In genomic region chr5:176388341-176389113, GRCh38 we compare ENCODE assay signal across 8 cellular contexts. TPM values are rescaled to one million over a fixed set of nuclear protein-coding genes. Genes with fewer than 3 reads are reported as not detected.
DNase-seq lines count a peak whose midpoint lies in the region; FAIRE-seq and TF ChIP-seq lines count a peak whose summit lies in the region.

HIGD2A (plus strand) TSS chr5:176388751; CDS start chr5:176388820, 69 bp downstream.
NOP16 (minus strand) TSS chr5:176388598; CDS start chr5:176388539, 59 bp downstream.

- H4K91ac ChIP-seq in neuronal stem cell (ENCODE audit: low read depth, low read length, poor library complexity), result no peak within 1 kb of the TSS

- H3K9ac ChIP-seq in neuronal stem cell (ENCODE audit: low read depth, low read length, poor library complexity), result peak within 1 kb of the TSS; percentile 97

- peak within 1 kb of the TSS; percentile 92 for H2AFZ ChIP-seq in neuronal stem cell (ENCODE audit: low read length)

- peak within 1 kb of the TSS; percentile 70 for H3K23ac ChIP-seq in neuronal stem cell (ENCODE audit: low read depth, low read length, poor library complexity)

- no peak for TF ChIP-seq CTCF in subcutaneous adipose tissue (IDR thresholded peaks at IDR 0.05; ENCODE audit: low read depth)

- H2BK5ac ChIP-seq in neuronal stem cell (ENCODE audit: low read length), result peak within 1 kb of the TSS; percentile 83

- no peaks in the 10 kb centered on the region for H3K27me3 ChIP-seq in neuronal stem cell (ENCODE audit: control insufficient read depth in 3 of 3, insufficient read depth in 3 of 3, low read depth in 1 of 3, low read length in 3 of 3)

- in situ Hi-C loops in SK-MEL-5 (cut with HindIII; ENCODE audit: low pct_unique_long_range_greater_than_20kb, low sequenced_read_pairs), result no loop called here

- peak within 1 kb of the TSS; percentile 49 for H3K14ac ChIP-seq in neuronal stem cell (ENCODE audit: low read length)

- H3K4me2 ChIP-seq in neuronal stem cell (ENCODE audit: insufficient read depth, low read length, poor library complexity, severe bottlenecking), result peak within 1 kb of the TSS; percentile 98

- H4K8ac ChIP-seq in neuronal stem cell (ENCODE audit: low read depth, low read length), result no peak within 1 kb of the TSS

- H3K4me1 ChIP-seq in neuronal stem cell (ENCODE audit: control insufficient read depth in 2 of 2, insufficient read depth in 1 of 2, low read depth in 1 of 2, low read length in 2 of 2), result peaks cover 1 to 10% of the 10 kb centered on the region in 2 donors

- no peaks in the 10 kb centered on the region for H3K9me3 ChIP-seq in neuronal stem cell (replicated peaks in 1 of 2; ENCODE audit: control insufficient read depth in 2 of 2, insufficient read depth in 1 of 2, low read depth in 1 of 2, low read length in 2 of 2)

- H3K18ac ChIP-seq in neuronal stem cell (ENCODE audit: low read length), result peak within 1 kb of the TSS; percentile 76

- CTCF ChIA-PET in HEK293T (lab: Yijun Ruan, JAX), result no interaction called here

- FAIRE-seq in frontal cortex (lab: Jason Lieb, UNC), result no peak

- peaks cover 14 to 66% of the 10 kb centered on the region in 2 donors for H3K36me3 ChIP-seq in neuronal stem cell (replicated peaks in 1 of 2; ENCODE audit: control insufficient read depth in 2 of 2, insufficient read depth in 2 of 2, low read length in 2 of 2)

- H3K79me1 ChIP-seq in neuronal stem cell (ENCODE audit: low read depth, low read length), result peaks cover 3% of the 10 kb centered on the region

- peak within 1 kb of the TSS; percentile 90 for H3K27ac ChIP-seq in neuronal stem cell (replicated peaks; ENCODE audit: low read length)

- POLR2A ChIA-PET in HEK293T (lab: Yijun Ruan, JAX), result interaction anchor here (0.7 to 3.3 kb wide), 10 partner anchors 11 to 154 kb away, joined by 3 to 22 read pairs (median 4); partner anchors contain the start of genes CLTB, FAF2, KIAA1191 and RNF44

- H2BK120ac ChIP-seq in neuronal stem cell (ENCODE audit: low read depth, low read length), result no peak within 1 kb of the TSS

- DNase-seq in GF-D8 (lab: John Stamatoyannopoulos, UW) (peak; percentile 97), HEK293T (ENCODE audit: extremely low spot score) (peak; percentile 98), MV-4-11 (lab: John Stamatoyannopoulos, UW) (peak; percentile 98), SK-MEL-5 (ENCODE audit: low read depth, low spot score) (peak; percentile 98), frontal cortex (ENCODE audit: low spot score in 2 of 2) (peak; percentile 91 to 98), neuronal stem cell (ENCODE audit: low spot score) (peak; percentile 98)
- DNase-seq in activated naive CD4-positive, alpha-beta T cell treated with Interleukin-2 at 50 U/mL for 16 hours, result peak; percentile 99

- H2AK5ac ChIP-seq in neuronal stem cell (ENCODE audit: low read depth, low read length), result no peak within 1 kb of the TSS

- H3K4me3 ChIP-seq in neuronal stem cell (ENCODE audit: low read length in 2 of 2), result peak within 1 kb of the TSS; percentile 84 to 89

- no peak within 1 kb of the TSS for H2BK12ac ChIP-seq in neuronal stem cell (ENCODE audit: low read length)

- peak within 1 kb of the TSS; percentile 30 for H2BK15ac ChIP-seq in neuronal stem cell (ENCODE audit: low read length)

- no peak within 1 kb of the TSS for H3K4ac ChIP-seq in neuronal stem cell (ENCODE audit: low read length)

- no CpG with 5 or more reads among the region's 59 CpGs for whole genome bisulfite sequencing in neuronal stem cell (ENCODE audit: extremely low coverage in 2 of 2, insufficient read length in 2 of 2, insufficient replicate concordance in 1 of 2), 2 donors

TF ChIP-seq in HEK293T, 16 proteins besides CTCF, POLR2A, EP300 and RAD21:
- TF ChIP-seq L3MBTL2 (conservative IDR thresholded peaks at IDR 0.05) (peak; percentile 98), ELF4 (IDR thresholded peaks at IDR 0.05) (peak; percentile 67), BHLHE40 (IDR thresholded peaks at IDR 0.05; ENCODE audit: borderline replicate concordance) (no peak), NFRKB (IDR thresholded peaks at IDR 0.05) (peak; percentile 72), PKNOX1 (IDR thresholded peaks at IDR 0.05) (peak; percentile 53; the same call in 1 of the 2 replicates), CTBP1 (IDR thresholded peaks at IDR 0.05; ENCODE audit: borderline replicate concordance) (peak; percentile 98)

RNA-seq across cellular contexts. Expression of gene HIGD2A, which starts in this region (rescaled TPM):
- total RNA-seq in SK-MEL-5 (2014; rRNA removed; shearing (Covaris generic)), result 210 and 216 TPM in 2 replicates
- polyA plus RNA-seq in SK-MEL-5 (2015; cell fraction: cytosol; rRNA removed), result 227 and 259 TPM in 2 replicates
- 28.6 and 35.7 TPM in 2 replicates for polyA plus RNA-seq in SK-MEL-5 (2015; cell fraction: nucleus; rRNA removed)
- total RNA-seq in frontal cortex (27.7 TPM), subcutaneous adipose tissue (100 to 1,000 TPM; 115 to 146 (median 137) TPM)
- polyA plus RNA-seq in neuronal stem cell (2013, experiment 1 of 2), result 247 TPM
- 237 TPM for polyA plus RNA-seq in neuronal stem cell (2013, experiment 2 of 2)

RNA-seq across cellular contexts. Expression of gene NOP16, which starts in this region (rescaled TPM):
- 31.8 and 32.0 TPM in 2 replicates for total RNA-seq in SK-MEL-5 (2014; rRNA removed; shearing (Covaris generic))
- 45.6 and 52.4 TPM in 2 replicates for polyA plus RNA-seq in SK-MEL-5 (2015; cell fraction: cytosol; rRNA removed)
- polyA plus RNA-seq in SK-MEL-5 (2015; cell fraction: nucleus; rRNA removed), result 91.7 and 121 TPM in 2 replicates
- 12.6 TPM for total RNA-seq in frontal cortex
- polyA plus RNA-seq in neuronal stem cell (2013, experiment 1 of 2), result 11.9 TPM
- polyA plus RNA-seq in neuronal stem cell (2013, experiment 2 of 2), result 11.7 TPM
- 10 to 100 TPM in 3 of 4 donors, 1 to 10 TPM in 1; 7.5 to 20.5 (median 12.9) TPM for total RNA-seq in subcutaneous adipose tissue

Comparison
In these comparisons a context has a peak if more than half of its experiments do, and no peak if none do; other contexts are left out.
1. Peak in every context shown above with its lines: DNase-seq, H3K4me3 ChIP-seq and H3K27ac ChIP-seq.